10 cellular contexts compared by ENCODE assay signal in the genomic region with DNA sequence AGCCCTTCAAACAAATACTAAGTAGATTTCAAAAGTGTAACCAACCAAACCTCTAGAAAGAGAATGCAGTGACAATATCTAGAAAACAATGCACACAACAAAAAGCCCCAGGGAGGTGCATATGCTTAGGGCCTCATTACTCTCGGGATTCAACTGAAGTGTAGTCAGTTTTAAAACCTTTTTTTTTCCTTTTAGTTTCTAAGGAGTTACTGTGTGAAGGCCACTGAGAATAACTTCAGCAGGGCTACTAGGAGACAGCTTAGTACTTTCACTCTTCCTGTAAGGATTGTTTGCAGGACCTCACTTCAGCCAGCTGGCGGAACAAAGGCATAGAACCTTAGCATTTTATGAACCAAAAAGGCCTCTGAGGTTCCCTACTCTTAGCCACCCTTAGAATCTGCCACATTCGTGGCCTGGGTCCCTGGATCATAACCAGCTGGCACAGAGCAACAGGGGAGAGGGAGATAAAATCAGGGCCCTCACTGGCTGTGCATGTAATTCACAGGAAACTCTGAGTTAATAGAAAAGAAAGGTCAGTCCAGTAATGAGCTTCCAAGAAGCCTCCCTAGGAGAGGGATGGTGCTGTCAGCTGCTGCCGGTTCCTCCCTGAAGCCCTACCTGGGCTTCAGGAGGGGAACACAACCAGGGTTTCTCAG. TPM values are rescaled to one million over a fixed set of nuclear protein-coding genes. Genes with fewer than 3 reads are reported as not detected.
A peak's percentile ranks its signal among the peaks of the same experiment; 100 is the strongest.
DNase-seq lines count a peak whose midpoint lies in the region; ATAC-seq and TF ChIP-seq lines count a peak whose summit lies in the region.
"Had no signal": no experiment of that assay in that cellular context is flagged by ENCODE, and none has a peak within 500 bp of the region (broad histone marks: within the 10 kb centered on the region; RNA-seq: fewer than 3 reads in every experiment).

No MANE protein-coding gene starts in this region.

- no peaks in the 10 kb centered on the region for H3K36me3 ChIP-seq in SU-DHL-6 (ENCODE audit: low read length)

- H3K4me3 Mint-ChIP-seq in activated CD8-positive, alpha-beta memory T cell treated with anti-CD3 and anti-CD28 coated beads, Interleukin-2, amount 10 ng/mL, durations not matched to agents 7 days and 5 days: no peak overlapping the region

- no peak overlapping the region for H3K9ac ChIP-seq in SU-DHL-6 (ENCODE audit: low read length)

- H4K20me1 ChIP-seq in SU-DHL-6 (ENCODE audit: low read depth, low read length): peaks cover 46% of the 10 kb centered on the region; the same call in 1 of the 2 replicates

- peak; percentile 2 for DNase-seq in activated CD8-positive, alpha-beta memory T cell treated with anti-CD3 and anti-CD28 coated beads, Interleukin-2, amount 10 ng/mL, durations not matched to agents 7 days and 5 days
- no peak for DNase-seq in activated CD8-positive, alpha-beta memory T cell treated with anti-CD3 and anti-CD28 coated beads, Interleukin-2, amount 50 U/mL, for 48 hours
- peak; percentile 38 for DNase-seq in fibroblast of peridontal ligament (ENCODE audit: extremely low read depth)
- peak; percentile 27 for DNase-seq in superior temporal gyrus (ENCODE audit: extremely low spot score)
- DNase-seq in DMS153 (lab: John Stamatoyannopoulos, UW): no peak
- no peak for DNase-seq in NCI-H1105 treated with DMSO at 0.1 percent for 48 hours (lab: John Stamatoyannopoulos, UW)
- DNase-seq: NCI-H187 treated with DMSO at 0.1 percent for 48 hours had no signal

- H3K27ac ChIP-seq in SU-DHL-6 (ENCODE audit: low read depth, low read length): peak overlapping the region; percentile 4

- H3K79me2 ChIP-seq in SU-DHL-6 (ENCODE audit: insufficient read depth, low read length): peaks cover 83% of the 10 kb centered on the region

- ATAC-seq in activated CD8-positive, alpha-beta memory T cell treated with anti-CD3 and anti-CD28 coated beads, Interleukin-2, amount 10 ng/mL, durations not matched to agents 7 days and 5 days: no peak
- ATAC-seq in HG02571 (IDR thresholded peaks at IDR 0.05; ENCODE audit: unreplicated experiment): no peak
- ATAC-seq: left lobe of liver had no signal

- no peaks in the 10 kb centered on the region for H3K9me3 Mint-ChIP-seq in activated CD8-positive, alpha-beta memory T cell treated with anti-CD3 and anti-CD28 coated beads, Interleukin-2, amount 10 ng/mL, durations not matched to agents 7 days and 5 days (ENCODE audit: low read depth)

- peaks cover 12% of the 10 kb centered on the region; the same call in 1 of the 2 replicates for H3F3A ChIP-seq in SU-DHL-6 (ENCODE audit: insufficient read depth)

- no peaks in the 10 kb centered on the region for H3K9me2 ChIP-seq in SU-DHL-6 (replicated peaks; ENCODE audit: insufficient read depth, low read length)

- peak overlapping the region; percentile 85 for H3K4me2 ChIP-seq in SU-DHL-6 (ENCODE audit: low read depth, low read length, poor library complexity, severe bottlenecking)

- TF ChIP-seq CTCF in SU-DHL-6 (IDR thresholded peaks at IDR 0.05; ENCODE audit: insufficient read depth, low read length, poor library complexity, severe bottlenecking): no peak

- H3K27me3 ChIP-seq in SU-DHL-6 (ENCODE audit: low read length): no peaks in the 10 kb centered on the region

- peak overlapping the region; percentile 82 for H3K27ac Mint-ChIP-seq in activated CD8-positive, alpha-beta memory T cell treated with anti-CD3 and anti-CD28 coated beads, Interleukin-2, amount 10 ng/mL, durations not matched to agents 7 days and 5 days

- H3K36me3 Mint-ChIP-seq in activated CD8-positive, alpha-beta memory T cell treated with anti-CD3 and anti-CD28 coated beads, Interleukin-2, amount 10 ng/mL, durations not matched to agents 7 days and 5 days: peaks cover 10% of the 10 kb centered on the region

- H3K9me3 ChIP-seq in SU-DHL-6 (ENCODE audit: insufficient read depth, low read length): no peaks in the 10 kb centered on the region

- H3K27me3 Mint-ChIP-seq in activated CD8-positive, alpha-beta memory T cell treated with anti-CD3 and anti-CD28 coated beads, Interleukin-2, amount 10 ng/mL, durations not matched to agents 7 days and 5 days: no peaks in the 10 kb centered on the region

- no peak overlapping the region for H3K4me3 ChIP-seq in SU-DHL-6 (ENCODE audit: insufficient read depth, low read length, poor library complexity, severe bottlenecking)

- peaks cover 66% of the 10 kb centered on the region for H3K4me1 Mint-ChIP-seq in activated CD8-positive, alpha-beta memory T cell treated with anti-CD3 and anti-CD28 coated beads, Interleukin-2, amount 10 ng/mL, durations not matched to agents 7 days and 5 days

- CTCF ChIA-PET in activated CD8-positive, alpha-beta memory T cell treated with anti-CD3 and anti-CD28 coated beads, Interleukin-2, amount 10 ng/mL, durations not matched to agents 7 days and 5 days (lab: Charles Lee): interaction anchor here (1.2 to 1.3 kb wide), 2 partner anchors 10 to 35 kb away, joined by 4 read pairs; no protein-coding TSS in a partner anchor

- H2AFZ ChIP-seq in SU-DHL-6 (ENCODE audit: low read depth, low read length, severe bottlenecking): no peak overlapping the region

RNA-seq across cellular contexts. Expression of a gene that starts 3.6 kb away (rescaled TPM):
- total RNA-seq in activated CD8-positive, alpha-beta memory T cell treated with anti-CD3 and anti-CD28 coated beads, Interleukin-2, amount 10 ng/mL, durations not matched to agents 7 days and 5 days: 10 to 100 TPM; 42.3 to 67.3 TPM

Comparison
In these comparisons a context has a peak if more than half of its experiments do, and no peak if none do; other contexts are left out.
1. DNase-seq: peak in activated CD8-positive, alpha-beta memory T cell treated with anti-CD3 and anti-CD28 coated beads, Interleukin-2, amount 10 ng/mL, durations not matched to agents 7 days and 5 days (single experiment), fibroblast of peridontal ligament (single experiment) and superior temporal gyrus (single experiment); none in activated CD8-positive, alpha-beta memory T cell treated with anti-CD3 and anti-CD28 coated beads, Interleukin-2, amount 50 U/mL, for 48 hours (single experiment), DMS153 (single experiment) and NCI-H1105 treated with DMSO at 0.1 percent for 48 hours (single experiment).